Comparison of ENCODE assay signal across 31 cellular contexts in the genomic region with DNA sequence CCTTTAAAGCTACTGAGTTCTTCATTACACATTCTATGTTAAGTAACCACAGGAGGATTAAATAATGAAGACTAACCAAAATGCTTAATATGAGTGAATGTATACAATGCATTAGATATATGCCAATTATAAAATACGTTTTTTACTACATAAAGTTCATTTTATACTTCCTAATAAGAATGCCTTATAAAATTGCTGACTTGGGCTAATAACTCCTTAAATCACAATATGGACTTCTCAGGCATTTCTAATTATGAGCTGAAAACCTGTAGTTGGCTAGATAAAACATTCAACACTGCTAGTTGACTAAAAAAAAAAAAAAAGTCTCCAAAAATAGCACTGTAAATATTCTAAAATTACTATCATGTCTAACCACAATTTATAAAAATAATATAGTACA.
"Had no signal": no experiment of that assay in that cellular context is flagged by ENCODE, and none has a peak within 500 bp of the region (broad histone marks: within the 10 kb centered on the region; RNA-seq: fewer than 3 reads in every experiment).

No MANE protein-coding gene starts in this region.

- H3K36me3 Mint-ChIP-seq: naive B cell had no signal

- H3K4me2 ChIP-seq: smooth muscle cell had no signal

- ATAC-seq: esophagus mucosa, gastrocnemius medialis, mucosa of descending colon, sciatic nerve had no signal

- H3K9ac ChIP-seq: parathyroid adenoma had no signal

- H3K9me3 ChIP-seq: colonic mucosa, gastrocnemius medialis, mucosa of descending colon, stomach, testis, tibial artery had no signal

- DNase-seq: colonic mucosa; effector CD8-positive, alpha-beta T cell; endodermal cell; foreskin fibroblast; gastrocnemius medialis; head of caudate nucleus; islet precursor cell; mesenchymal stem cell; mucosa of descending colon; naive B cell; occipital lobe; stimulated activated CD4-positive, alpha-beta T cell treated with anti-CD3 and anti-CD28 coated beads, Interleukin-12 subunit alpha, Interleukin-12 subunit beta, amount 100 ng/mL, for 4 hours; stimulated activated CD4-positive, alpha-beta T cell treated with anti-CD3 and anti-CD28 coated beads, Interleukin-1b, Interleukin-23, amount 100 ng/mL, for 48 hours; stimulated activated CD4-positive, alpha-beta T cell treated with anti-CD3 and anti-CD28 coated beads, Interleukin-4, amount 100 ng/mL, for 1 hour; stimulated activated CD8-positive, alpha-beta memory T cell treated with anti-CD3 and anti-CD28 coated beads, Interleukin-4, amount 100 ng/mL, for 48 hours; stimulated activated naive CD4-positive, alpha-beta T cell treated with Interleukin-2 at 50 U/mL for 16 hours; stomach; substantia nigra; testis; tibial artery had no signal

- H3K36me3 ChIP-seq: colonic mucosa, gastrocnemius medialis, stomach, tibial artery had no signal

- H3K27ac Mint-ChIP-seq: dendritic cell treated with granulocyte-macrophage colony-stimulating factor and Interleukin-4, amounts not matched to agents 40 ng/mL and 50 ng/mL, for 4 days; endodermal cell; progenitor cell of endocrine pancreas; type B pancreatic cell had no signal

- H3K27me3 ChIP-seq: colonic mucosa, gastrocnemius medialis, stomach, testis, tibial artery had no signal

- H3K9me3 Mint-ChIP-seq: central memory CD8-positive, alpha-beta T cell; dendritic cell treated with granulocyte-macrophage colony-stimulating factor and Interleukin-4, amounts not matched to agents 40 ng/mL and 50 ng/mL, for 4 days; endodermal cell; mesothelial cell of epicardium; naive B cell; type B pancreatic cell had no signal

- H3K27me3 Mint-ChIP-seq: central memory CD8-positive, alpha-beta T cell; dendritic cell treated with granulocyte-macrophage colony-stimulating factor and Interleukin-4, amounts not matched to agents 40 ng/mL and 50 ng/mL, for 4 days; naive B cell; progenitor cell of endocrine pancreas; type B pancreatic cell had no signal

- H3K4me3 Mint-ChIP-seq: central memory CD8-positive, alpha-beta T cell; dendritic cell treated with granulocyte-macrophage colony-stimulating factor and Interleukin-4, amounts not matched to agents 40 ng/mL and 50 ng/mL, for 4 days; endodermal cell; mesothelial cell of epicardium; naive B cell; type B pancreatic cell had no signal

- H3K4me1 ChIP-seq: parathyroid adenoma, testis had no signal

- H3K79me2 ChIP-seq: parathyroid adenoma had no signal

- H3K4me3 ChIP-seq: colonic mucosa, gastrocnemius medialis, lung, mucosa of descending colon, smooth muscle cell, stomach, testis, tibial artery had no signal

- H3K27ac ChIP-seq: colonic mucosa, epithelial cell of prostate, gastrocnemius medialis, parathyroid adenoma, stomach, testis, tibial artery had no signal

- H2AFZ ChIP-seq: parathyroid adenoma had no signal
